In the genomic region with DNA sequence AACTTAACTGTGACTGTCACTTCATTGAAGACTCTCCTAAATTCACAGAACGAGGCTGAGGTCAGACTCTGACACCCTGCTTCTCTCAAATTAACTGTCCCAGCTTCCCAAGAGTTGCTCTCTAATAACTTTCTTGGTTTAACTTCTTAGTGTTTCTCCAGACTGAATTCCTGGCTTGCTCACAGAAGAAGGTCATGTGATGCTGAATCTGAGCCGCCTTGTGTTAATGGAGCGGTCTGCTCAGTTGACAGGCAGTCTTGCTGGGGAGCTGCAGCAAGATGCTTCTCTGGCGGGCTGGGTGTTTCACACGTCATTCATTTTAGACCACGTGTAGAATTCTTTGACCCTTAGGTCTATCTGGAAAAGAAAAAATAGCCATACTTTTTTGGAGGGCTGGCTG, we compare ENCODE assay signal across 12 cellular contexts.
DNase-seq lines count a peak whose midpoint lies in the region; ATAC-seq and TF ChIP-seq lines count a peak whose summit lies in the region.
"Had no signal": no experiment of that assay in that cellular context is flagged by ENCODE, and none has a peak within 500 bp of the region (broad histone marks: within the 10 kb centered on the region; RNA-seq: fewer than 3 reads in every experiment).

No MANE protein-coding gene starts in this region.

- no peak overlapping the region for H2BK15ac ChIP-seq in mesenchymal stem cell (ENCODE audit: low read depth, poor library complexity, severe bottlenecking)

- no peak overlapping the region for H2BK120ac ChIP-seq in mesenchymal stem cell (ENCODE audit: low read depth, low read length)

- H3K9me2 ChIP-seq in PC-9 (ENCODE audit: insufficient read depth) = no peaks in the 10 kb centered on the region

- intact Hi-C loops in PC-9 (cut with micrococcal nuclease; ENCODE audit: unreplicated experiment) = no loop called here

- H2AFZ ChIP-seq in PC-9 (no peak overlapping the region), mesenchymal stem cell (ENCODE audit: low read depth, low read length) (no peak overlapping the region)

- no peak overlapping the region for H4K91ac ChIP-seq in mesenchymal stem cell (ENCODE audit: low read length)

- POLR2A ChIA-PET in PC-9 (lab: Charles Lee; ENCODE audit: unreplicated experiment) = no interaction called here

- peaks cover 47% of the 10 kb centered on the region for H3F3A ChIP-seq in PC-9 (ENCODE audit: insufficient read depth, low read depth)

- H3K14ac ChIP-seq in mesenchymal stem cell (ENCODE audit: low read length in 2 of 2) = no peak overlapping the region

- H3K27me3 ChIP-seq in PC-9 (ENCODE audit: insufficient read depth, low read depth) = no peaks in the 10 kb centered on the region
- H3K27me3 ChIP-seq in mesenchymal stem cell (ENCODE audit: control insufficient read depth in 1 of 2, insufficient read depth in 1 of 2, low read length in 2 of 2) = no peaks in the 10 kb centered on the region
- H3K27me3 ChIP-seq: heart right ventricle, transverse colon had no signal

- no peak overlapping the region for H3K9ac ChIP-seq in mesenchymal stem cell (ENCODE audit: low read length)

- H3K4me2 ChIP-seq in PC-9 (no peak overlapping the region), mesenchymal stem cell (ENCODE audit: low read length, poor library complexity, severe bottlenecking) (no peak overlapping the region)

- H2AK5ac ChIP-seq in mesenchymal stem cell (ENCODE audit: low read length, severe bottlenecking) = no peak overlapping the region

- peaks cover 52% of the 10 kb centered on the region for H4K20me1 ChIP-seq in PC-9 (ENCODE audit: insufficient read depth)

- H3K4ac ChIP-seq in mesenchymal stem cell (ENCODE audit: low read depth in 1 of 2, low read length in 2 of 2) = no peak overlapping the region

- CTCF ChIA-PET in PC-9 (lab: Charles Lee) = no interaction called here

- no peak for DNase-seq in PC-9
- DNase-seq in fibroblast of gingiva (ENCODE audit: low read depth) = peak; percentile 42
- DNase-seq in mesenchymal stem cell = peak; percentile 43
- DNase-seq in stromal cell of bone marrow (ENCODE audit: low read depth) = peak; percentile 21
- DNase-seq in activated CD4-positive, alpha-beta T cell treated with anti-CD3 and anti-CD28 coated beads, Interleukin-2, amount 50 U/mL, for 4 hours = no peak
- DNase-seq in hepatic stellate cell (ENCODE audit: low spot score) = no peak
- DNase-seq: activated CD8-positive, alpha-beta T cell treated with anti-CD3 and anti-CD28 coated beads, Interleukin-2, amount 10 ng/mL, durations not matched to agents 7 days and 5 days; activated naive CD4-positive, alpha-beta T cell treated with anti-CD3 and anti-CD28 coated beads, Interleukin-2, amount 50 U/mL, for 16 hours; heart right ventricle; NCI-H2227 treated with DMSO at 0.1 percent for 48 hours; transverse colon had no signal

- H3K4me1 ChIP-seq in PC-9 (replicated peaks; ENCODE audit: insufficient read depth) (peaks cover 38% of the 10 kb centered on the region), mesenchymal stem cell (ENCODE audit: control insufficient read depth, insufficient read depth, low read depth, low read length) (peaks cover 6% of the 10 kb centered on the region)

- 69% methylated on average over 6 of the region's 6 CpGs for WGBS in mesenchymal stem cell

- H3K79me2 ChIP-seq in PC-9 (ENCODE audit: low read depth) = peaks cover 94% of the 10 kb centered on the region

- ATAC-seq in GM19467 (IDR thresholded peaks at IDR 0.05; ENCODE audit: unreplicated experiment) = no peak
- ATAC-seq: activated CD8-positive, alpha-beta T cell treated with anti-CD3 and anti-CD28 coated beads, Interleukin-2, amount 10 ng/mL, durations not matched to agents 7 days and 5 days had no signal

- H2BK12ac ChIP-seq in mesenchymal stem cell (ENCODE audit: low read length in 2 of 2) = no peak overlapping the region

- H3K79me1 ChIP-seq in mesenchymal stem cell (replicated peaks; ENCODE audit: low read length, poor library complexity, severe bottlenecking) = peaks cover 30% of the 10 kb centered on the region

- H2BK5ac ChIP-seq in mesenchymal stem cell (ENCODE audit: low read depth, low read length, poor library complexity, severe bottlenecking) = no peak overlapping the region

- no peak for TF ChIP-seq CTCF in PC-9 (conservative IDR thresholded peaks at IDR 0.05)

- peaks cover 22% of the 10 kb centered on the region for H3K36me3 ChIP-seq in PC-9 (ENCODE audit: low read depth)
- peaks cover 13 to 31% of the 10 kb centered on the region in 2 experiments for H3K36me3 ChIP-seq in mesenchymal stem cell (ENCODE audit: control insufficient read depth in 1 of 2, insufficient read depth in 2 of 2, low read depth in 1 of 2, low read length in 2 of 2)

- no TSS peak for BruUV-seq in PC-9 (replicated peaks; lab: Mats Ljungman, UMichigan)

- H3K27ac ChIP-seq in PC-9 (peak overlapping the region; percentile 26; the same call in 1 of the 2 replicates), mesenchymal stem cell (ENCODE audit: low read length, poor library complexity, severe bottlenecking) (no peak overlapping the region)
- H3K27ac ChIP-seq: transverse colon had no signal

- H3K18ac ChIP-seq in mesenchymal stem cell (ENCODE audit: low read depth in 1 of 2, low read length in 2 of 2) = no peak overlapping the region

- no peaks in the 10 kb centered on the region for H3K9me3 ChIP-seq in PC-9 (ENCODE audit: insufficient read depth, low read depth)
- no peaks in the 10 kb centered on the region for H3K9me3 ChIP-seq in mesenchymal stem cell (ENCODE audit: control insufficient read depth, low read length)
- H3K9me3 ChIP-seq: heart right ventricle, transverse colon had no signal

- H4K8ac ChIP-seq in mesenchymal stem cell (ENCODE audit: low read length) = no peak overlapping the region

- H3K4me3 ChIP-seq in PC-9 (no peak overlapping the region), mesenchymal stem cell (ENCODE audit: insufficient read depth in 1 of 2, low read depth in 1 of 2, low read length in 2 of 2) (no peak overlapping the region)
- H3K4me3 ChIP-seq: heart right ventricle, transverse colon had no signal

- no peak overlapping the region for H3K23ac ChIP-seq in mesenchymal stem cell (ENCODE audit: low read length in 2 of 2)

Comparison
In these comparisons a context has a peak if more than half of its experiments do, and no peak if none do; other contexts are left out.
1. DNase-seq: peak in fibroblast of gingiva (single experiment), mesenchymal stem cell (single experiment) and stromal cell of bone marrow (single experiment); none in PC-9 (0 of 2), activated CD4-positive, alpha-beta T cell treated with anti-CD3 and anti-CD28 coated beads, Interleukin-2, amount 50 U/mL, for 4 hours (0 of 2) and hepatic stellate cell (single experiment).